ENCODE assay signal across 20 cellular contexts in the genomic region with DNA sequence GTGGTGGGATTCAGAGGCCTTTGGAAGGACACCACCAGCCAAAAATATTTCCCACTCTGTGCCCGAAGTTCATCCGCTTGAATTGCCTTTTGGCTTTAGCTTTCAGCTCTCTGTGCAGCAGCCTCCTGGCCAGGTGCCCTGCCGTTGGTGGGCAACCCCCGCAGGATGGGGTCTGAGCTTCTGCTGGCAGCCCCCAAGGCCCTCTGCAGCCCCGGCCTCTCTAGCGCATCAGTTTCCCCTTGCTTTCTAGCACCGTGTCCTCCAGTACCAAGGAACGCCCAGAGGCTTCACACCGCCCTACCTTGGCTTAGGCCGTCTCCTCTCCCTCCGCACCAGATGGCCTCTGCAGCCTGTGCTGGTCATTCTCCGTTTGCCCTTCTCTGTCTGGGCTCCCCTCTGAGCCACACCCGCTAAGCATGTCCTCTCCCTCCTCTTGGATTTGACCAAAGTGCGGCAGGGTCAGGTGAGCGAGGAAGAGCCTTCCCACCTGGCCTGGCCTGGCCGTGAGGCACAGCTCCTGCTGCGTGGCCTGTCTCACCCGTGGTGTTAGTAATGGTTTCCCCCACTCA. TPM values are rescaled to one million over a fixed set of nuclear protein-coding genes. Genes with fewer than 3 reads are reported as not detected.
DNase-seq lines count a peak whose midpoint lies in the region; ATAC-seq and TF ChIP-seq lines count a peak whose summit lies in the region.
"Had no signal": no experiment of that assay in that cellular context is flagged by ENCODE, and none has a peak within 500 bp of the region (broad histone marks: within the 10 kb centered on the region; RNA-seq: fewer than 3 reads in every experiment).

No MANE protein-coding gene starts in this region.

- peaks cover 1% of the 10 kb centered on the region for H3K27me3 Mint-ChIP-seq in dendritic cell treated with granulocyte-macrophage colony-stimulating factor and Interleukin-4, amounts not matched to agents 40 ng/mL and 50 ng/mL, for 4 days
- H3K27me3 Mint-ChIP-seq in progenitor cell of endocrine pancreas = no peaks in the 10 kb centered on the region

- H3K36me3 Mint-ChIP-seq in dendritic cell treated with granulocyte-macrophage colony-stimulating factor and Interleukin-4, amounts not matched to agents 40 ng/mL and 50 ng/mL, for 4 days (ENCODE audit: low read depth) = peaks cover 8% of the 10 kb centered on the region
- H3K36me3 Mint-ChIP-seq in progenitor cell of endocrine pancreas (ENCODE audit: insufficient read depth) = no peaks in the 10 kb centered on the region

- H3K4me1 Mint-ChIP-seq in dendritic cell treated with granulocyte-macrophage colony-stimulating factor and Interleukin-4, amounts not matched to agents 40 ng/mL and 50 ng/mL, for 4 days (ENCODE audit: low read depth) = peaks cover 11% of the 10 kb centered on the region
- peaks cover 12% of the 10 kb centered on the region for H3K4me1 Mint-ChIP-seq in progenitor cell of endocrine pancreas (ENCODE audit: low read depth)

- H3K9me3 Mint-ChIP-seq in dendritic cell treated with granulocyte-macrophage colony-stimulating factor and Interleukin-4, amounts not matched to agents 40 ng/mL and 50 ng/mL, for 4 days = no peaks in the 10 kb centered on the region
- no peaks in the 10 kb centered on the region for H3K9me3 Mint-ChIP-seq in progenitor cell of endocrine pancreas (ENCODE audit: low read depth)

- H3K27me3 ChIP-seq in WERI-Rb-1 (ENCODE audit: insufficient read depth, low read depth, severe bottlenecking) = no peaks in the 10 kb centered on the region
- H3K27me3 ChIP-seq: BLaER1 treated with 17β-estradiol and CSF1 and Interleukin-3, amounts not matched to agents 10 nM and 100 nM had no signal

- TF ChIP-seq CTCF in WERI-Rb-1 (IDR thresholded peaks at IDR 0.05; ENCODE audit: low read depth, low read length) (no peak), progenitor cell of endocrine pancreas (IDR thresholded peaks at IDR 0.05; ENCODE audit: unreplicated experiment) (no peak), GM20000 (IDR thresholded peaks at IDR 0.05; ENCODE audit: extremely low read depth, missing control alignments) (no peak)

- no peaks in the 10 kb centered on the region for H3K9me3 ChIP-seq in WERI-Rb-1 (ENCODE audit: severe bottlenecking)
- H3K9me3 ChIP-seq: BLaER1 treated with 17β-estradiol and CSF1 and Interleukin-3, amounts not matched to agents 10 nM and 100 nM had no signal

- peak overlapping the region; percentile 24 for H3K27ac Mint-ChIP-seq in dendritic cell treated with granulocyte-macrophage colony-stimulating factor and Interleukin-4, amounts not matched to agents 40 ng/mL and 50 ng/mL, for 4 days
- peak overlapping the region; percentile 70 for H3K27ac Mint-ChIP-seq in progenitor cell of endocrine pancreas

- peak overlapping the region; percentile 58 for H3K27ac ChIP-seq in WERI-Rb-1
- H3K27ac ChIP-seq: 22Rv1; BLaER1 treated with 17β-estradiol and CSF1 and Interleukin-3, amounts not matched to agents 10 nM and 100 nM had no signal

- DNase-seq in NCI-H1694 treated with DMSO at 0.1 percent for 48 hours (lab: John Stamatoyannopoulos, UW) (peak; percentile 12), NCI-H1694 (lab: John Stamatoyannopoulos, UW) (no peak), WERI-Rb-1 (peak; percentile 81), progenitor cell of endocrine pancreas (ENCODE audit: low spot score, unreplicated experiment) (no peak), NOMO-1 (lab: John Stamatoyannopoulos, UW; ENCODE audit: unreplicated experiment in 2 of 2) (no peak), GM20000 (ENCODE audit: low spot score) (no peak)
- DNase-seq: DMS53; GF-D8; MM.1S; NCI-H1048; NCI-H1436; NCI-H2029; NCI-H2227 treated with DMSO at 0.1 percent for 48 hours; NK-92 treated with Interleukin-12 subunit alpha and Interleukin-12 subunit beta, amount 100 ng/mL, for 24 hours had no signal

- no peak overlapping the region for H3K4me3 ChIP-seq in WERI-Rb-1 (ENCODE audit: low read depth, low read length)
- H3K4me3 ChIP-seq: BLaER1 treated with 17β-estradiol and CSF1 and Interleukin-3, amounts not matched to agents 10 nM and 100 nM had no signal

- peaks cover 6% of the 10 kb centered on the region; the same call in 1 of the 2 replicates for H3K36me3 ChIP-seq in WERI-Rb-1
- H3K36me3 ChIP-seq: BLaER1 treated with 17β-estradiol and CSF1 and Interleukin-3, amounts not matched to agents 10 nM and 100 nM had no signal

- no peak for ATAC-seq in GM21515 (IDR thresholded peaks at IDR 0.05; ENCODE audit: unreplicated experiment)
- ATAC-seq: HCT116, Panc1 had no signal

- intact Hi-C loops in dendritic cell treated with granulocyte-macrophage colony-stimulating factor and Interleukin-4, amounts not matched to agents 40 ng/mL and 50 ng/mL, for 4 days (cut with micrococcal nuclease) = no loop called here

- no peak overlapping the region for H3K4me3 Mint-ChIP-seq in dendritic cell treated with granulocyte-macrophage colony-stimulating factor and Interleukin-4, amounts not matched to agents 40 ng/mL and 50 ng/mL, for 4 days
- H3K4me3 Mint-ChIP-seq in progenitor cell of endocrine pancreas (ENCODE audit: low read depth) = no peak overlapping the region

RNA-seq across cellular contexts. Expression of a gene that starts 4.2 kb away (rescaled TPM):
- 65.4 and 69.0 TPM in 2 replicates for total RNA-seq in progenitor cell of endocrine pancreas

RNA-seq across cellular contexts. Expression of a gene that starts 29.9 kb away (rescaled TPM):
- total RNA-seq in progenitor cell of endocrine pancreas = 0.12 TPM in 1 of 2 replicates, not detected in the other

Comparison
In these comparisons a context has a peak if more than half of its experiments do, and no peak if none do; other contexts are left out.
1. DNase-seq: peak in NCI-H1694 treated with DMSO at 0.1 percent for 48 hours (single experiment) and WERI-Rb-1 (single experiment); none in NCI-H1694 (single experiment), progenitor cell of endocrine pancreas (single experiment), NOMO-1 (0 of 2) and GM20000 (single experiment).